Comparison of ENCODE assay signal across 1 cellular context in genomic region chr7:55031075-55031474, GRCh38.
TF ChIP-seq lines count a peak whose summit lies in the region.

No MANE protein-coding gene starts in this region.

TF ChIP-seq in HepG2, 621 proteins besides CTCF, POLR2A, EP300 and RAD21 (continued from another document and continues in another):
- peak; percentile 80 for TF ChIP-seq ARID5B (CRISPR knock-in tag; IDR thresholded peaks at IDR 0.05)
- no peak for TF ChIP-seq IKZF4 (CRISPR knock-in tag; IDR thresholded peaks at IDR 0.05; ENCODE audit: borderline replicate concordance, low read depth, not compliant biosample characterization)
- no peak for TF ChIP-seq ZNF572 (CRISPR knock-in tag; IDR thresholded peaks at IDR 0.05)
- TF ChIP-seq ZNF687 (CRISPR knock-in tag; IDR thresholded peaks at IDR 0.05), result no peak
- TF ChIP-seq ZNF33A (CRISPR knock-in tag; IDR thresholded peaks at IDR 0.05; ENCODE audit: borderline replicate concordance), result no peak
- no peak for TF ChIP-seq ZNF501 (CRISPR knock-in tag; IDR thresholded peaks at IDR 0.05)
- no peak for TF ChIP-seq ATAD3A (CRISPR knock-in tag; IDR thresholded peaks at IDR 0.05)
- 0 out of 2 replicates have a peak, but pooled peaks have one; percentile 25 for TF ChIP-seq KLF6 (CRISPR knock-in tag; IDR thresholded peaks at IDR 0.05)
- TF ChIP-seq SP5 (CRISPR knock-in tag; IDR thresholded peaks at IDR 0.05; ENCODE audit: borderline replicate concordance, low read depth), result no peak
- TF ChIP-seq BORCS8-MEF2B (CRISPR knock-in tag; IDR thresholded peaks at IDR 0.05), result no peak
- peak; percentile 43; the same call in 1 of the 2 replicates for TF ChIP-seq PHF21A (CRISPR knock-in tag; IDR thresholded peaks at IDR 0.05)
- no peak for TF ChIP-seq CBFB (CRISPR knock-in tag; IDR thresholded peaks at IDR 0.05)
- 0 out of 2 replicates have a peak, but pooled peaks have one; percentile 21 for TF ChIP-seq ZBTB25 (CRISPR knock-in tag; IDR thresholded peaks at IDR 0.05)
- TF ChIP-seq ZBTB2 (CRISPR knock-in tag; IDR thresholded peaks at IDR 0.05; ENCODE audit: low read depth), result no peak
- peak; percentile 54; the same call in 1 of the 2 replicates for TF ChIP-seq HMG20A (CRISPR knock-in tag; IDR thresholded peaks at IDR 0.05; ENCODE audit: borderline replicate concordance)
- no peak for TF ChIP-seq NFYC (CRISPR knock-in tag; IDR thresholded peaks at IDR 0.05)
- no peak for TF ChIP-seq ZBTB4 (CRISPR knock-in tag; IDR thresholded peaks at IDR 0.05; ENCODE audit: borderline replicate concordance)
- TF ChIP-seq PTBP1 (IDR thresholded peaks at IDR 0.05; ENCODE audit: low read depth, low read length, poor library complexity, severe bottlenecking), result no peak
- TF ChIP-seq NR0B2 (CRISPR knock-in tag; IDR thresholded peaks at IDR 0.05), result no peak
- no peak for TF ChIP-seq CC2D1A (CRISPR knock-in tag; IDR thresholded peaks at IDR 0.05)
- TF ChIP-seq ZBTB10 (CRISPR knock-in tag; IDR thresholded peaks at IDR 0.05; ENCODE audit: borderline replicate concordance), result no peak
- TF ChIP-seq NCOA5 (CRISPR knock-in tag; IDR thresholded peaks at IDR 0.05), result no peak
- TF ChIP-seq ZNF160 (CRISPR knock-in tag; IDR thresholded peaks at IDR 0.05), result no peak
- TF ChIP-seq NKX3-1 (CRISPR knock-in tag; IDR thresholded peaks at IDR 0.05), result no peak
- no peak for TF ChIP-seq MATR3 (CRISPR knock-in tag; IDR thresholded peaks at IDR 0.05)
- no peak for TF ChIP-seq DBP (CRISPR knock-in tag; IDR thresholded peaks at IDR 0.05; ENCODE audit: not compliant biosample characterization)
- TF ChIP-seq KDM6A (CRISPR knock-in tag; IDR thresholded peaks at IDR 0.05; ENCODE audit: low read depth), result no peak
- no peak for TF ChIP-seq NBN (conservative IDR thresholded peaks at IDR 0.05)
